10 cellular contexts compared by ENCODE assay signal in the genomic region with DNA sequence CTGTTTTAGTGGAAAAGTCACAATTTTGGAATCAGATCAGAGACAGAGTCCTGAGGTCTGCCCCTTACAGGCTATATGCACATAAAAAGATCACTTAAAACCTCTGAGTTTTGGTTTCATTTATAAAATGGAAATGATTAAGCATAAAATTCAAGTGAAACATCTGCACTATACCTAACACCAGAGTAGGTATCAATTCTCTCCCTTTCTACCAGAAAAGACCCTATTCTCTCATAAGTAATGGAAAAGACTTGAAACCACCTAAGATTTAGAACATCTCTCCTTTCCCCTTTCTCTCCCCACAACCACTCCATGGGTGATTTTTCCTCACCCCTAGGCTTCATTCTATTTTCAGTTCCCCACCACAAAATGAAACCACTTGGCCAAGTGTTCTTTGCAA. TPM values are rescaled to one million over a fixed set of nuclear protein-coding genes. Genes with fewer than 3 reads are reported as not detected.
A peak's percentile ranks its signal among the peaks of the same experiment; 100 is the strongest.
DNase-seq lines count a peak whose midpoint lies in the region; ATAC-seq and TF ChIP-seq lines count a peak whose summit lies in the region.
"Had no signal": no experiment of that assay in that cellular context is flagged by ENCODE, and none has a peak within 500 bp of the region (broad histone marks: within the 10 kb centered on the region; RNA-seq: fewer than 3 reads in every experiment).

No MANE protein-coding gene starts in this region.

- H3K4me2 ChIP-seq in SU-DHL-6 (ENCODE audit: low read depth, low read length, poor library complexity, severe bottlenecking) = peak overlapping the region; percentile 74

- H3K27ac ChIP-seq in SU-DHL-6 (ENCODE audit: low read depth, low read length) (no peak overlapping the region), left ventricle myocardium inferior (replicated peaks) (no peak overlapping the region), suprapubic skin (no peak overlapping the region)

- intact Hi-C loops in left ventricle myocardium inferior (cut with micrococcal nuclease) = no loop called here

- H3K9me3 Mint-ChIP-seq in activated T-cell treated with anti-CD3 and anti-CD28 coated beads, Interleukin-2, amount 50 U/mL, for 24 hours = no peaks in the 10 kb centered on the region
- no peaks in the 10 kb centered on the region for H3K9me3 Mint-ChIP-seq in stimulated activated memory B cell treated with anti-CD40 and anti-IgM and Interleukin-4, amounts not matched to agents 10 μg/mL and 1 μg/mL and 100 μg/mL, for 72 hours

- H3K27ac Mint-ChIP-seq in activated T-cell treated with anti-CD3 and anti-CD28 coated beads, Interleukin-2, amount 50 U/mL, for 24 hours = peak overlapping the region; percentile 85
- peak overlapping the region; percentile 81 for H3K27ac Mint-ChIP-seq in stimulated activated memory B cell treated with anti-CD40 and anti-IgM and Interleukin-4, amounts not matched to agents 10 μg/mL and 1 μg/mL and 100 μg/mL, for 72 hours

- DNase-seq in activated T-cell treated with anti-CD3 and anti-CD28 coated beads, Interleukin-2, amount 50 U/mL, for 24 hours = no peak
- DNase-seq in activated T-cell treated with anti-CD3 and anti-CD28 coated beads, Interleukin-2, amount 50 U/mL, for 48 hours = no peak
- DNase-seq in NCI-H2029 (lab: John Stamatoyannopoulos, UW) = no peak
- DNase-seq in left ventricle myocardium inferior = no peak
- no peak for DNase-seq in suprapubic skin (ENCODE audit: low spot score in 2 of 2)

- H3K4me3 ChIP-seq in SU-DHL-6 (ENCODE audit: insufficient read depth, low read length, poor library complexity, severe bottlenecking) = no peak overlapping the region
- H3K4me3 ChIP-seq in left ventricle myocardium inferior = no peak overlapping the region
- no peak overlapping the region for H3K4me3 ChIP-seq in suprapubic skin

- H3K4me1 Mint-ChIP-seq in activated T-cell treated with anti-CD3 and anti-CD28 coated beads, Interleukin-2, amount 50 U/mL, for 24 hours (ENCODE audit: low read depth) = peaks cover 45% of the 10 kb centered on the region
- H3K4me1 Mint-ChIP-seq in stimulated activated memory B cell treated with anti-CD40 and anti-IgM and Interleukin-4, amounts not matched to agents 10 μg/mL and 1 μg/mL and 100 μg/mL, for 72 hours = peaks cover 30% of the 10 kb centered on the region

- TF ChIP-seq POLR2A in suprapubic skin (IDR thresholded peaks at IDR 0.05) = no peak

- H3K9me3 ChIP-seq in SU-DHL-6 (ENCODE audit: insufficient read depth, low read length) (no peaks in the 10 kb centered on the region), left ventricle myocardium inferior (replicated peaks) (no peaks in the 10 kb centered on the region), suprapubic skin (no peaks in the 10 kb centered on the region)

- H3K36me3 Mint-ChIP-seq in activated T-cell treated with anti-CD3 and anti-CD28 coated beads, Interleukin-2, amount 50 U/mL, for 24 hours (ENCODE audit: low read depth) = no peaks in the 10 kb centered on the region
- H3K36me3 Mint-ChIP-seq in stimulated activated memory B cell treated with anti-CD40 and anti-IgM and Interleukin-4, amounts not matched to agents 10 μg/mL and 1 μg/mL and 100 μg/mL, for 72 hours = no peaks in the 10 kb centered on the region

- no peak for TF ChIP-seq EP300 in suprapubic skin (IDR thresholded peaks at IDR 0.05)

- ATAC-seq in HG02884 (IDR thresholded peaks at IDR 0.05; ENCODE audit: unreplicated experiment) = peak; percentile 53
- peak; percentile 51 for ATAC-seq in stimulated activated memory B cell treated with anti-CD40 and anti-IgM and Interleukin-4, amounts not matched to agents 10 μg/mL and 1 μg/mL and 100 μg/mL, for 72 hours

- H3K36me3 ChIP-seq in SU-DHL-6 (ENCODE audit: low read length) (no peaks in the 10 kb centered on the region), left ventricle myocardium inferior (no peaks in the 10 kb centered on the region), suprapubic skin (no peaks in the 10 kb centered on the region)

- H3K4me3 Mint-ChIP-seq in activated T-cell treated with anti-CD3 and anti-CD28 coated beads, Interleukin-2, amount 50 U/mL, for 24 hours = peak overlapping the region; percentile 68
- H3K4me3 Mint-ChIP-seq in stimulated activated memory B cell treated with anti-CD40 and anti-IgM and Interleukin-4, amounts not matched to agents 10 μg/mL and 1 μg/mL and 100 μg/mL, for 72 hours = peak overlapping the region; percentile 55

- TF ChIP-seq CTCF in SU-DHL-6 (IDR thresholded peaks at IDR 0.05; ENCODE audit: insufficient read depth, low read length, poor library complexity, severe bottlenecking) (no peak), left ventricle myocardium inferior (IDR thresholded peaks at IDR 0.05; ENCODE audit: borderline replicate concordance) (no peak), suprapubic skin (IDR thresholded peaks at IDR 0.05) (no peak)

- H3K79me2 ChIP-seq in SU-DHL-6 (ENCODE audit: insufficient read depth, low read length) = no peaks in the 10 kb centered on the region

- H3K4me1 ChIP-seq in left ventricle myocardium inferior = peaks cover 9% of the 10 kb centered on the region
- peaks cover 13% of the 10 kb centered on the region for H3K4me1 ChIP-seq in suprapubic skin

- H3F3A ChIP-seq in SU-DHL-6 (ENCODE audit: insufficient read depth) = no peaks in the 10 kb centered on the region

- H2AFZ ChIP-seq in SU-DHL-6 (ENCODE audit: low read depth, low read length, severe bottlenecking) = no peak overlapping the region

- H3K27me3 Mint-ChIP-seq in activated T-cell treated with anti-CD3 and anti-CD28 coated beads, Interleukin-2, amount 50 U/mL, for 24 hours = peaks cover 24% of the 10 kb centered on the region
- no peaks in the 10 kb centered on the region for H3K27me3 Mint-ChIP-seq in stimulated activated memory B cell treated with anti-CD40 and anti-IgM and Interleukin-4, amounts not matched to agents 10 μg/mL and 1 μg/mL and 100 μg/mL, for 72 hours

- no peaks in the 10 kb centered on the region for H3K9me2 ChIP-seq in SU-DHL-6 (replicated peaks; ENCODE audit: insufficient read depth, low read length)

- H3K9ac ChIP-seq in SU-DHL-6 (ENCODE audit: low read length) = no peak overlapping the region

- no peaks in the 10 kb centered on the region for H3K27me3 ChIP-seq in SU-DHL-6 (ENCODE audit: low read length)
- H3K27me3 ChIP-seq in left ventricle myocardium inferior (ENCODE audit: low read depth) = no peaks in the 10 kb centered on the region
- no peaks in the 10 kb centered on the region for H3K27me3 ChIP-seq in suprapubic skin

- H4K20me1 ChIP-seq in SU-DHL-6 (ENCODE audit: low read depth, low read length) = no peaks in the 10 kb centered on the region

RNA-seq across cellular contexts. Expression of gene LHFPL1, which starts 0.9 kb away (rescaled TPM):
- total RNA-seq in left ventricle myocardium inferior (not detected), suprapubic skin (not detected)
- total RNA-seq: endothelial cell of umbilical vein, NCI-H460 had no signal
